ENCODE assay signal across 36 cellular contexts in the genomic region with DNA sequence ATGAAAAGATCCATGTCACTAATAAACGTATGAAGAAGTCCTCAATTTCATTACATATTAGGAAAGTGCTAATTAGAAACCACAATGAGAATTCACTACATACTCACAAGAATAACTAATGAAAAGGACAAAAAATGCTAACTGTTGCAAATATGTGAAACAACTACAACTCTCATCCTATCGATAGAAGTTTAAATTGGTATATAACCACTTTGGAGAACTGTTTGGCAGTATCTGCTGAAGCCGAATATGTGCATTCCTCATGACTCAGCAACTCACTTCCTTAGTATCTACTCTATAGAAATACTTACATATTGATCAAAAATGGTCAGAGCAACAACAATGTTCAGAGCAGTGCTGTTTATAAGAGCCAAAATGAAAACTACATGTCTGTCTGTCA.
"Had no signal": no experiment of that assay in that cellular context is flagged by ENCODE, and none has a peak within 500 bp of the region (broad histone marks: within the 10 kb centered on the region; RNA-seq: fewer than 3 reads in every experiment).

No MANE protein-coding gene starts in this region.

- ATAC-seq: activated CD8-positive, alpha-beta memory T cell treated with anti-CD3 and anti-CD28 coated beads, Interleukin-2, amount 10 ng/mL, durations not matched to agents 7 days and 5 days; activated CD8-positive, alpha-beta T cell treated with anti-CD3 and anti-CD28 coated beads, Interleukin-2, amount 10 ng/mL, durations not matched to agents 7 days and 5 days; activated naive CD8-positive, alpha-beta T cell treated with anti-CD3 and anti-CD28 coated beads, Interleukin-2, amount 50 U/mL, for 24 hours had no signal

- H3K9me3 ChIP-seq: ascending aorta, colonic mucosa had no signal

- H3K4me1 ChIP-seq: ascending aorta, colonic mucosa had no signal

- H3K27me3 Mint-ChIP-seq: activated B cell treated with CpG ODN at 0.5 μM for 24 hours; activated CD4-positive, alpha-beta memory T cell treated with anti-CD3 and anti-CD28 coated beads, Interleukin-2, amount 10 ng/mL, durations not matched to agents 7 days and 5 days; activated CD4-positive, alpha-beta T cell treated with anti-CD3 and anti-CD28 coated beads, Interleukin-2, amount 10 ng/mL, durations not matched to agents 24 days and 14 days; activated CD8-positive, alpha-beta memory T cell treated with anti-CD3 and anti-CD28 coated beads, Interleukin-2, amount 10 ng/mL, durations not matched to agents 7 days and 5 days; activated naive CD4-positive, alpha-beta T cell treated with anti-CD3 and anti-CD28 coated beads, Interleukin-2, amount 10 ng/mL, durations not matched to agents 7 days and 5 days; activated naive CD8-positive, alpha-beta T cell; activated naive CD8-positive, alpha-beta T cell treated with anti-CD3 and anti-CD28 coated beads, Interleukin-2, amount 50 U/mL, for 24 hours; activated T-cell treated with anti-CD3 and anti-CD28 coated beads, Interleukin-2, amount 50 U/mL, for 24 hours; brain; central memory CD8-positive, alpha-beta T cell had no signal

- H3K27ac Mint-ChIP-seq: activated B cell treated with CpG ODN at 0.5 μM for 24 hours; activated CD4-positive, alpha-beta memory T cell treated with anti-CD3 and anti-CD28 coated beads, Interleukin-2, amount 10 ng/mL, durations not matched to agents 7 days and 5 days; activated CD4-positive, alpha-beta T cell treated with anti-CD3 and anti-CD28 coated beads, Interleukin-2, amount 10 ng/mL, durations not matched to agents 24 days and 14 days; activated CD8-positive, alpha-beta memory T cell treated with anti-CD3 and anti-CD28 coated beads, Interleukin-2, amount 10 ng/mL, durations not matched to agents 7 days and 5 days; activated CD8-positive, alpha-beta T cell treated with anti-CD3 and anti-CD28 coated beads, Interleukin-2, amount 10 ng/mL, durations not matched to agents 7 days and 5 days; activated naive CD4-positive, alpha-beta T cell treated with anti-CD3 and anti-CD28 coated beads, Interleukin-2, amount 10 ng/mL, durations not matched to agents 7 days and 5 days; activated naive CD4-positive, alpha-beta T cell treated with anti-CD3 and anti-CD28 coated beads, Interleukin-2, amount 50 U/mL, for 24 hours; activated naive CD8-positive, alpha-beta T cell; activated naive CD8-positive, alpha-beta T cell treated with anti-CD3 and anti-CD28 coated beads, Interleukin-2, amount 10 ng/mL, durations not matched to agents 7 days and 5 days; activated naive CD8-positive, alpha-beta T cell treated with anti-CD3 and anti-CD28 coated beads, Interleukin-2, amount 50 U/mL, for 24 hours; activated T-cell treated with anti-CD3 and anti-CD28 coated beads, Interleukin-2, amount 50 U/mL, for 24 hours; activated T-helper 2 cell treated with anti-CD3 and anti-CD28 coated beads, Interferon-gamma antibody, Interleukin-2, Interleukin-4, amounts not matched to agents 10 μg/mL and 5 μg/mL and 100 μg/mL, durations not matched to agents 14 hours and 24 hours and 36 hours; T-helper 2 cell treated with Interferon-gamma antibody and Interleukin-4, amounts not matched to agents 5 μg/mL and 100 μg/mL, for 36 hours had no signal

- DNase-seq: activated B cell treated with CpG ODN at 0.5 μM for 24 hours; activated CD4-positive, alpha-beta memory T cell treated with anti-CD3 and anti-CD28 coated beads, Interleukin-2, amount 10 ng/mL, durations not matched to agents 7 days and 5 days; activated CD4-positive, alpha-beta T cell treated with anti-CD3 and anti-CD28 coated beads for 4 hours; activated CD4-positive, alpha-beta T cell treated with anti-CD3 and anti-CD28 coated beads, Interleukin-2, amount 10 ng/mL, durations not matched to agents 24 days and 14 days; activated CD4-positive, alpha-beta T cell treated with anti-CD3 and anti-CD28 coated beads, Interleukin-2, amount 50 U/mL, for 1 hour; activated CD4-positive, alpha-beta T cell treated with anti-CD3 and anti-CD28 coated beads, Interleukin-2, amount 50 U/mL, for 4 hours; activated CD4-positive, CD25-positive, alpha-beta regulatory T cell treated with anti-CD3 and anti-CD28 coated beads, Interleukin-2, amount 50 U/mL, for 72 hours; activated CD8-positive, alpha-beta memory T cell treated with anti-CD3 and anti-CD28 coated beads for 24 hours; activated CD8-positive, alpha-beta memory T cell treated with anti-CD3 and anti-CD28 coated beads, Interleukin-2, amount 10 ng/mL, durations not matched to agents 7 days and 5 days; activated CD8-positive, alpha-beta memory T cell treated with anti-CD3 and anti-CD28 coated beads, Interleukin-2, amount 50 U/mL, for 48 hours; activated CD8-positive, alpha-beta T cell treated with anti-CD3 and anti-CD28 coated beads, Interleukin-2, amount 10 ng/mL, durations not matched to agents 7 days and 5 days; activated effector memory CD4-positive, alpha-beta T cell treated with Interleukin-2 at 50 U/mL for 16 hours; activated gamma-delta T cell; activated naive CD4-positive, alpha-beta T cell treated with anti-CD3 and anti-CD28 coated beads, Interleukin-2, amount 10 ng/mL, durations not matched to agents 7 days and 5 days; activated naive CD4-positive, alpha-beta T cell treated with Interleukin-2 at 50 U/mL for 16 hours; activated naive CD8-positive, alpha-beta T cell treated with anti-CD3 and anti-CD28 coated beads, Interleukin-2, amount 10 ng/mL, durations not matched to agents 7 days and 5 days; activated naive CD8-positive, alpha-beta T cell treated with anti-CD3 and anti-CD28 coated beads, Interleukin-2, amount 50 U/mL, for 24 hours; activated T-cell treated with anti-CD3 and anti-CD28 coated beads, Interleukin-2, amount 50 U/mL, for 24 hours; amygdala; anterior cingulate cortex; caudate nucleus; cerebellar nuclear complex; colonic mucosa; T-helper 2 cell; T-helper 9 cell had no signal

- H3K4me3 Mint-ChIP-seq: activated B cell treated with CpG ODN at 0.5 μM for 24 hours; activated CD4-positive, alpha-beta memory T cell treated with anti-CD3 and anti-CD28 coated beads, Interleukin-2, amount 10 ng/mL, durations not matched to agents 7 days and 5 days; activated CD4-positive, alpha-beta T cell treated with anti-CD3 and anti-CD28 coated beads, Interleukin-2, amount 10 ng/mL, durations not matched to agents 24 days and 14 days; activated CD8-positive, alpha-beta memory T cell treated with anti-CD3 and anti-CD28 coated beads, Interleukin-2, amount 10 ng/mL, durations not matched to agents 7 days and 5 days; activated CD8-positive, alpha-beta T cell treated with anti-CD3 and anti-CD28 coated beads, Interleukin-2, amount 10 ng/mL, durations not matched to agents 7 days and 5 days; activated naive CD4-positive, alpha-beta T cell treated with anti-CD3 and anti-CD28 coated beads, Interleukin-2, amount 10 ng/mL, durations not matched to agents 7 days and 5 days; activated naive CD4-positive, alpha-beta T cell treated with anti-CD3 and anti-CD28 coated beads, Interleukin-2, amount 50 U/mL, for 24 hours; activated naive CD8-positive, alpha-beta T cell; activated naive CD8-positive, alpha-beta T cell treated with anti-CD3 and anti-CD28 coated beads, Interleukin-2, amount 10 ng/mL, durations not matched to agents 7 days and 5 days; activated naive CD8-positive, alpha-beta T cell treated with anti-CD3 and anti-CD28 coated beads, Interleukin-2, amount 50 U/mL, for 24 hours; activated T-cell treated with anti-CD3 and anti-CD28 coated beads, Interleukin-2, amount 50 U/mL, for 24 hours; central memory CD8-positive, alpha-beta T cell; T-helper 2 cell treated with Interferon-gamma antibody and Interleukin-4, amounts not matched to agents 5 μg/mL and 100 μg/mL, for 36 hours had no signal

- FAIRE-seq: bronchial epithelial cell, TTC549 had no signal

- H3K4me3 ChIP-seq: ascending aorta, cardiac muscle cell, colonic mucosa had no signal

- H3K36me3 Mint-ChIP-seq: activated CD8-positive, alpha-beta memory T cell treated with anti-CD3 and anti-CD28 coated beads, Interleukin-2, amount 10 ng/mL, durations not matched to agents 7 days and 5 days; activated naive CD4-positive, alpha-beta T cell treated with anti-CD3 and anti-CD28 coated beads, Interleukin-2, amount 10 ng/mL, durations not matched to agents 7 days and 5 days; activated naive CD4-positive, alpha-beta T cell treated with anti-CD3 and anti-CD28 coated beads, Interleukin-2, amount 50 U/mL, for 24 hours; activated naive CD8-positive, alpha-beta T cell; activated naive CD8-positive, alpha-beta T cell treated with anti-CD3 and anti-CD28 coated beads, Interleukin-2, amount 10 ng/mL, durations not matched to agents 7 days and 5 days; brain had no signal

- H3K27me3 ChIP-seq: ascending aorta, cardiac muscle cell, colonic mucosa had no signal

- H3K36me3 ChIP-seq: ascending aorta, cardiac muscle cell, colonic mucosa had no signal

- H3K4me1 Mint-ChIP-seq: activated B cell treated with CpG ODN at 0.5 μM for 24 hours; activated CD4-positive, alpha-beta memory T cell treated with anti-CD3 and anti-CD28 coated beads, Interleukin-2, amount 10 ng/mL, durations not matched to agents 7 days and 5 days; activated CD4-positive, alpha-beta T cell treated with anti-CD3 and anti-CD28 coated beads, Interleukin-2, amount 10 ng/mL, durations not matched to agents 24 days and 14 days; activated CD8-positive, alpha-beta memory T cell treated with anti-CD3 and anti-CD28 coated beads, Interleukin-2, amount 10 ng/mL, durations not matched to agents 7 days and 5 days; activated naive CD4-positive, alpha-beta T cell treated with anti-CD3 and anti-CD28 coated beads, Interleukin-2, amount 10 ng/mL, durations not matched to agents 7 days and 5 days; activated naive CD4-positive, alpha-beta T cell treated with anti-CD3 and anti-CD28 coated beads, Interleukin-2, amount 50 U/mL, for 24 hours; activated naive CD8-positive, alpha-beta T cell treated with anti-CD3 and anti-CD28 coated beads, Interleukin-2, amount 10 ng/mL, durations not matched to agents 7 days and 5 days; activated naive CD8-positive, alpha-beta T cell treated with anti-CD3 and anti-CD28 coated beads, Interleukin-2, amount 50 U/mL, for 24 hours; central memory CD8-positive, alpha-beta T cell had no signal

- H3K27ac ChIP-seq: ascending aorta, cardiac muscle cell, colonic mucosa, VCaP had no signal

- H3K9me3 Mint-ChIP-seq: activated B cell treated with CpG ODN at 0.5 μM for 24 hours; activated CD4-positive, alpha-beta memory T cell treated with anti-CD3 and anti-CD28 coated beads, Interleukin-2, amount 10 ng/mL, durations not matched to agents 7 days and 5 days; activated CD4-positive, alpha-beta T cell treated with anti-CD3 and anti-CD28 coated beads, Interleukin-2, amount 10 ng/mL, durations not matched to agents 24 days and 14 days; activated naive CD4-positive, alpha-beta T cell treated with anti-CD3 and anti-CD28 coated beads, Interleukin-2, amount 10 ng/mL, durations not matched to agents 7 days and 5 days; activated naive CD4-positive, alpha-beta T cell treated with anti-CD3 and anti-CD28 coated beads, Interleukin-2, amount 50 U/mL, for 24 hours; activated naive CD8-positive, alpha-beta T cell treated with anti-CD3 and anti-CD28 coated beads, Interleukin-2, amount 10 ng/mL, durations not matched to agents 7 days and 5 days; activated naive CD8-positive, alpha-beta T cell treated with anti-CD3 and anti-CD28 coated beads, Interleukin-2, amount 50 U/mL, for 24 hours; activated T-cell treated with anti-CD3 and anti-CD28 coated beads, Interleukin-2, amount 50 U/mL, for 24 hours; activated T-helper 2 cell treated with anti-CD3 and anti-CD28 coated beads, Interferon-gamma antibody, Interleukin-2, Interleukin-4, amounts not matched to agents 10 μg/mL and 5 μg/mL and 100 μg/mL, durations not matched to agents 14 hours and 24 hours and 36 hours; brain; central memory CD8-positive, alpha-beta T cell; T-helper 2 cell treated with Interferon-gamma antibody and Interleukin-4, amounts not matched to agents 5 μg/mL and 100 μg/mL, for 36 hours had no signal
